In the genomic region with DNA sequence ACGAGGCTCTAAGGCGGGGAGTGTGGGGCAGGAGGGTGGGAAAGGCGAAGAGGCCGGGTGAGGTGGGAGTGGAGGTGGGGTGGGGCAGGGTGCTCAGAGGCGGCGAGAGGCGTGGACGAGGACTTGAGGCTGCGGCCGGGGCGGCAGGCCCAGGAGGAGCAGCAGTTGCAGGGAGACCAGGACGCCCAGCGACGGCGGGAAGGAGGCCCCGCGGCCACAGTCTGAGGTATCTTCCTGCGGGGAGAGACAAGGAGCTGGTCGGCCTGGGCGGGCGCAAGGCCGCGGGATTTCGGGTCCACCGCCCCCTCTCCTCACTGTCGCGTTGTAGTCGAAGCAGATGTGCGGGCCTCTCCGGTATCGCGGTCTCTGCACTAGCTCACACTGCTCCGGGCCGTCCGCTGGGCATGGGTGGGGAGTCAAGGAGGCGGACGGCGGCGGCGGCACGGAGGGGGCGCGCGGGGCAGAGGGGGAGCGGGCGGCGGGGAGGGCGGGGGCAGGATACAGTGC, we compare ENCODE assay signal across 8 cellular contexts. TPM values are rescaled to one million over a fixed set of nuclear protein-coding genes. Genes with fewer than 3 reads are reported as not detected.
DNase-seq lines count a peak whose midpoint lies in the region; ATAC-seq, FAIRE-seq and TF ChIP-seq lines count a peak whose summit lies in the region.

No MANE protein-coding gene starts in this region.

- H2AFZ ChIP-seq in keratinocyte (ENCODE audit: control insufficient read depth, low read length) = peak overlapping the region; percentile 65

- no peaks in the 10 kb centered on the region for H3K36me3 Mint-ChIP-seq in activated naive CD8-positive, alpha-beta T cell treated with anti-CD3 and anti-CD28 coated beads, Interleukin-2, amount 10 ng/mL, durations not matched to agents 7 days and 5 days

- H3K4me2 ChIP-seq in keratinocyte (ENCODE audit: control insufficient read depth, extremely low read depth, insufficient read depth, low read depth, low read length) = peak overlapping the region; percentile 66

- H3K4me3 ChIP-seq in keratinocyte (ENCODE audit: control insufficient read depth in 2 of 3, extremely low read depth in 1 of 3, insufficient read depth in 2 of 3, low read depth in 1 of 3, low read length in 3 of 3) (peak overlapping the region in 2 of 3 experiments; percentile 49 to 52), testis (peak overlapping the region; percentile 45 to 60)

- intact Hi-C loops in testis (cut with DNase I; ENCODE audit: low total_unique reads) = loop anchor here (10.0 kb wide), 1 partner anchor 180 kb away; no protein-coding TSS in a partner anchor

- no peaks in the 10 kb centered on the region for H3K9me1 ChIP-seq in keratinocyte (ENCODE audit: control insufficient read depth, extremely low read depth, insufficient read depth, low read length)

- no peaks in the 10 kb centered on the region for H3K36me3 ChIP-seq in keratinocyte (ENCODE audit: control insufficient read depth in 2 of 2, extremely low read depth in 1 of 2, insufficient read depth in 2 of 2, low read length in 2 of 2)
- H3K36me3 ChIP-seq in testis (ENCODE audit: low read depth, missing control alignments) = no peaks in the 10 kb centered on the region

- peak; percentile 51 for DNase-seq in NCI-H82 (lab: John Stamatoyannopoulos, UW)
- DNase-seq in NCI-H82 treated with DMSO at 0.1 percent for 48 hours (lab: John Stamatoyannopoulos, UW; ENCODE audit: unreplicated experiment) = no peak
- no peak for DNase-seq in activated naive CD8-positive, alpha-beta T cell treated with anti-CD3 and anti-CD28 coated beads, Interleukin-2, amount 10 ng/mL, durations not matched to agents 7 days and 5 days
- no peak for DNase-seq in keratinocyte (ENCODE audit: low read depth, low spot score)
- no peak for DNase-seq in testis
- no peak for DNase-seq in NOMO-1 (lab: John Stamatoyannopoulos, UW; ENCODE audit: unreplicated experiment in 2 of 2)
- DNase-seq in HPDE6-E6E7 (ENCODE audit: extremely low spot score) = no peak
- DNase-seq in C1 segment of cervical spinal cord (lab: John Stamatoyannopoulos, UW) = no peak

- WGBS in testis, 2 donors = 7 to 15% methylated on average over 19 to 31 of the region's 48 CpGs

- dilution Hi-C loops in keratinocyte (cut with MboI; ENCODE audit: extremely low pct_ligation_motif_present, low sequenced_read_pairs) = no loop called here

- peaks cover 9% of the 10 kb centered on the region for H3K4me1 Mint-ChIP-seq in activated naive CD8-positive, alpha-beta T cell treated with anti-CD3 and anti-CD28 coated beads, Interleukin-2, amount 10 ng/mL, durations not matched to agents 7 days and 5 days

- no peak overlapping the region for H3K9ac ChIP-seq in keratinocyte (ENCODE audit: control insufficient read depth, extremely low read depth, insufficient read depth, low read length)

- FAIRE-seq in keratinocyte (lab: Jason Lieb, UNC) = no peak

- peak; percentile 27 for ATAC-seq in activated naive CD8-positive, alpha-beta T cell treated with anti-CD3 and anti-CD28 coated beads, Interleukin-2, amount 10 ng/mL, durations not matched to agents 7 days and 5 days (ENCODE audit: low read depth)

- H3K9me3 ChIP-seq in keratinocyte (ENCODE audit: control insufficient read depth, low read depth, low read length) = no peaks in the 10 kb centered on the region
- H3K9me3 ChIP-seq in testis = no peaks in the 10 kb centered on the region

- TF ChIP-seq CTCF in keratinocyte (optimal IDR thresholded peaks at IDR 0.05 in 1 of 3, IDR thresholded peaks at IDR 0.05 in 1 of 3, conservative IDR thresholded peaks at IDR 0.05 in 1 of 3; ENCODE audit: extremely low read depth in 1 of 3, insufficient read depth in 2 of 3, low read length in 3 of 3) = no peak
- no peak for TF ChIP-seq CTCF in testis (IDR thresholded peaks at IDR 0.05)

- TF ChIP-seq POLR2A in testis (IDR thresholded peaks at IDR 0.05) = no peak

- H3K27ac ChIP-seq in keratinocyte (ENCODE audit: control insufficient read depth, insufficient read depth, low read length) (no peak overlapping the region), testis (peak overlapping the region in 1 of 2 donors; percentile 51)

- peaks cover 4% of the 10 kb centered on the region for H3K27me3 ChIP-seq in keratinocyte (ENCODE audit: control insufficient read depth, extremely low read depth, insufficient read depth, low read length)
- H3K27me3 ChIP-seq in testis = no peaks in the 10 kb centered on the region

- H3K4me1 ChIP-seq in keratinocyte (ENCODE audit: control insufficient read depth, extremely low read depth, insufficient read depth, low read length) (peaks cover 12% of the 10 kb centered on the region), testis (peaks cover 7% of the 10 kb centered on the region)

- no peaks in the 10 kb centered on the region for H3K9me3 Mint-ChIP-seq in activated naive CD8-positive, alpha-beta T cell treated with anti-CD3 and anti-CD28 coated beads, Interleukin-2, amount 10 ng/mL, durations not matched to agents 7 days and 5 days

- no peaks in the 10 kb centered on the region for H4K20me1 ChIP-seq in keratinocyte (ENCODE audit: control insufficient read depth, extremely low read depth, insufficient read depth, low read length)

- H3K4me3 Mint-ChIP-seq in activated naive CD8-positive, alpha-beta T cell treated with anti-CD3 and anti-CD28 coated beads, Interleukin-2, amount 10 ng/mL, durations not matched to agents 7 days and 5 days = peak overlapping the region; percentile 83

- H3K27me3 Mint-ChIP-seq in activated naive CD8-positive, alpha-beta T cell treated with anti-CD3 and anti-CD28 coated beads, Interleukin-2, amount 10 ng/mL, durations not matched to agents 7 days and 5 days = no peaks in the 10 kb centered on the region

- POLR2A ChIA-PET in activated naive CD8-positive, alpha-beta T cell treated with anti-CD3 and anti-CD28 coated beads, Interleukin-2, amount 10 ng/mL, durations not matched to agents 7 days and 5 days (lab: Charles Lee) = interaction anchor here (0.7 to 2.1 kb wide), 4 partner anchors 14 to 247 kb away, joined by 6 to 15 read pairs (median 8); partner anchors contain the start of genes C3orf18, CISH, CYB561D2 and NPRL2

- no peak overlapping the region for H3K27ac Mint-ChIP-seq in activated naive CD8-positive, alpha-beta T cell treated with anti-CD3 and anti-CD28 coated beads, Interleukin-2, amount 10 ng/mL, durations not matched to agents 7 days and 5 days

- H3K79me2 ChIP-seq in keratinocyte (ENCODE audit: control insufficient read depth, insufficient read depth, low read length) = no peaks in the 10 kb centered on the region

RNA-seq across cellular contexts. Expression of gene TMEM115, which starts 5.3 kb away (rescaled TPM):
- 10 to 100 TPM; 23.4 to 24.4 TPM for total RNA-seq in activated naive CD8-positive, alpha-beta T cell treated with anti-CD3 and anti-CD28 coated beads, Interleukin-2, amount 10 ng/mL, durations not matched to agents 7 days and 5 days
- polyA plus RNA-seq in keratinocyte (22.4 to 43.8 TPM (median 31.6 TPM) in 3 replicates), testis (ENCODE audit: insufficient read depth, low read depth, low replicate concordance) (37.6 TPM)
- 5.2 TPM for polyA plus RNA-seq in keratinocyte (2011; ENCODE audit: low read depth)
- 14.3 and 28.3 TPM in 2 replicates for polyA plus RNA-seq in keratinocyte (2011; cell fraction: cytosol; rRNA removed)
- 46.7 and 62.8 TPM in 2 replicates for polyA plus RNA-seq in keratinocyte (2011; cell fraction: nucleus; rRNA removed)
- polyA plus RNA-seq in keratinocyte (2012; ENCODE audit: low replicate concordance) = 31.4 and 35.0 TPM in 2 replicates
- 25.1 to 46.2 TPM (median 43.2 TPM) in 3 replicates for polyA minus RNA-seq in keratinocyte
- 50.3 TPM for polyA minus RNA-seq in keratinocyte (2011; cell fraction: cytosol; rRNA and poly(A)+ RNA removed)
- 46.2 and 47.4 TPM in 2 replicates for polyA minus RNA-seq in keratinocyte (2011; cell fraction: nucleus; rRNA and poly(A)+ RNA removed)
- 10 to 100 TPM; 63.2 to 72.4 TPM for total RNA-seq in testis

RNA-seq across cellular contexts. Expression of gene CYB561D2, which starts 14.0 kb away (rescaled TPM):
- 10 to 100 TPM; 35.0 to 38.9 TPM for total RNA-seq in activated naive CD8-positive, alpha-beta T cell treated with anti-CD3 and anti-CD28 coated beads, Interleukin-2, amount 10 ng/mL, durations not matched to agents 7 days and 5 days
- polyA plus RNA-seq in keratinocyte (12.3 to 19.9 TPM (median 17.6 TPM) in 3 replicates), testis (ENCODE audit: insufficient read depth, low read depth, low replicate concordance) (16.0 TPM)
- polyA plus RNA-seq in keratinocyte (2011; ENCODE audit: low read depth) = 1.2 TPM
- polyA plus RNA-seq in keratinocyte (2011; cell fraction: cytosol; rRNA removed) = 9.7 and 15.3 TPM in 2 replicates
- polyA plus RNA-seq in keratinocyte (2011; cell fraction: nucleus; rRNA removed) = 28.8 and 29.5 TPM in 2 replicates
- polyA plus RNA-seq in keratinocyte (2012; ENCODE audit: low replicate concordance) = 8.5 and 17.4 TPM in 2 replicates
- polyA minus RNA-seq in keratinocyte = 13.1 to 28.8 TPM (median 13.5 TPM) in 3 replicates
- 12.7 TPM for polyA minus RNA-seq in keratinocyte (2011; cell fraction: cytosol; rRNA and poly(A)+ RNA removed)
- 10.0 and 13.3 TPM in 2 replicates for polyA minus RNA-seq in keratinocyte (2011; cell fraction: nucleus; rRNA and poly(A)+ RNA removed)
- total RNA-seq in testis = 10 to 100 TPM; 18.9 to 21.1 TPM

RNA-seq across cellular contexts. Expression of gene NPRL2, which starts 14.1 kb away (rescaled TPM):
- total RNA-seq in activated naive CD8-positive, alpha-beta T cell treated with anti-CD3 and anti-CD28 coated beads, Interleukin-2, amount 10 ng/mL, durations not matched to agents 7 days and 5 days = 10 to 100 TPM; 55.8 to 58.2 TPM
- polyA plus RNA-seq in keratinocyte (20.6 to 30.1 TPM (median 23.3 TPM) in 3 replicates), testis (ENCODE audit: insufficient read depth, low read depth, low replicate concordance) (28.0 TPM)
- polyA plus RNA-seq in keratinocyte (2011; ENCODE audit: low read depth) = 5.1 TPM
- polyA plus RNA-seq in keratinocyte (2011; cell fraction: cytosol; rRNA removed) = 16.0 and 16.8 TPM in 2 replicates
- 29.4 and 32.2 TPM in 2 replicates for polyA plus RNA-seq in keratinocyte (2011; cell fraction: nucleus; rRNA removed)
- 13.9 and 15.4 TPM in 2 replicates for polyA plus RNA-seq in keratinocyte (2012; ENCODE audit: low replicate concordance)
- polyA minus RNA-seq in keratinocyte = 23.5 to 27.6 TPM (median 27.2 TPM) in 3 replicates
- 14.0 TPM for polyA minus RNA-seq in keratinocyte (2011; cell fraction: cytosol; rRNA and poly(A)+ RNA removed)
- 8.4 and 10.2 TPM in 2 replicates for polyA minus RNA-seq in keratinocyte (2011; cell fraction: nucleus; rRNA and poly(A)+ RNA removed)
- total RNA-seq in testis = 10 to 100 TPM; 26.9 to 29.2 TPM

RNA-seq across cellular contexts. Expression of gene ZMYND10, which starts 19.1 kb away (rescaled TPM):
- total RNA-seq in activated naive CD8-positive, alpha-beta T cell treated with anti-CD3 and anti-CD28 coated beads, Interleukin-2, amount 10 ng/mL, durations not matched to agents 7 days and 5 days = 1 to 10 TPM; 2.2 to 2.7 TPM
- polyA plus RNA-seq in keratinocyte = 0.10 to 0.21 TPM (median 0.15 TPM) in 3 replicates
- polyA plus RNA-seq in keratinocyte (2011; ENCODE audit: low read depth) = not detected
- 0.05 and 0.19 TPM in 2 replicates for polyA plus RNA-seq in keratinocyte (2011; cell fraction: cytosol; rRNA removed)
- 0.40 and 0.41 TPM in 2 replicates for polyA plus RNA-seq in keratinocyte (2011; cell fraction: nucleus; rRNA removed)
- polyA plus RNA-seq in keratinocyte (2012; ENCODE audit: low replicate concordance) = 0.16 and 0.48 TPM in 2 replicates
- polyA minus RNA-seq in keratinocyte = not detected in 3 replicates
- not detected for polyA minus RNA-seq in keratinocyte (2011; cell fraction: cytosol; rRNA and poly(A)+ RNA removed)
- not detected in 2 replicates for polyA minus RNA-seq in keratinocyte (2011; cell fraction: nucleus; rRNA and poly(A)+ RNA removed)
- 100 to 1,000 TPM; 241 to 335 TPM for total RNA-seq in testis
- polyA plus RNA-seq in testis (ENCODE audit: insufficient read depth, low read depth, low replicate concordance) = 763 TPM

RNA-seq across cellular contexts. Expression of gene RASSF1, which starts 24.0 kb away (rescaled TPM):
- total RNA-seq in activated naive CD8-positive, alpha-beta T cell treated with anti-CD3 and anti-CD28 coated beads, Interleukin-2, amount 10 ng/mL, durations not matched to agents 7 days and 5 days = 100 to 1,000 TPM; 183 to 188 TPM
- 28.5 to 42.5 TPM (median 30.7 TPM) in 3 replicates for polyA plus RNA-seq in keratinocyte
- 17.7 TPM for polyA plus RNA-seq in keratinocyte (2011; ENCODE audit: low read depth)
- polyA plus RNA-seq in keratinocyte (2011; cell fraction: cytosol; rRNA removed) = 22.6 and 33.6 TPM in 2 replicates
- polyA plus RNA-seq in keratinocyte (2011; cell fraction: nucleus; rRNA removed) = 38.7 and 45.7 TPM in 2 replicates
- polyA plus RNA-seq in keratinocyte (2012; ENCODE audit: low replicate concordance) = 24.4 and 28.4 TPM in 2 replicates
- 9.5 to 13.8 TPM (median 10.2 TPM) in 3 replicates for polyA minus RNA-seq in keratinocyte
- polyA minus RNA-seq in keratinocyte (2011; cell fraction: cytosol; rRNA and poly(A)+ RNA removed) = 20.3 TPM
- 13.5 and 16.1 TPM in 2 replicates for polyA minus RNA-seq in keratinocyte (2011; cell fraction: nucleus; rRNA and poly(A)+ RNA removed)
- 10 to 100 TPM; 50.0 to 52.2 TPM for total RNA-seq in testis
- polyA plus RNA-seq in testis (ENCODE audit: insufficient read depth, low read depth, low replicate concordance) = 60.1 TPM
